11 cellular contexts compared by ENCODE assay signal in the genomic region with DNA sequence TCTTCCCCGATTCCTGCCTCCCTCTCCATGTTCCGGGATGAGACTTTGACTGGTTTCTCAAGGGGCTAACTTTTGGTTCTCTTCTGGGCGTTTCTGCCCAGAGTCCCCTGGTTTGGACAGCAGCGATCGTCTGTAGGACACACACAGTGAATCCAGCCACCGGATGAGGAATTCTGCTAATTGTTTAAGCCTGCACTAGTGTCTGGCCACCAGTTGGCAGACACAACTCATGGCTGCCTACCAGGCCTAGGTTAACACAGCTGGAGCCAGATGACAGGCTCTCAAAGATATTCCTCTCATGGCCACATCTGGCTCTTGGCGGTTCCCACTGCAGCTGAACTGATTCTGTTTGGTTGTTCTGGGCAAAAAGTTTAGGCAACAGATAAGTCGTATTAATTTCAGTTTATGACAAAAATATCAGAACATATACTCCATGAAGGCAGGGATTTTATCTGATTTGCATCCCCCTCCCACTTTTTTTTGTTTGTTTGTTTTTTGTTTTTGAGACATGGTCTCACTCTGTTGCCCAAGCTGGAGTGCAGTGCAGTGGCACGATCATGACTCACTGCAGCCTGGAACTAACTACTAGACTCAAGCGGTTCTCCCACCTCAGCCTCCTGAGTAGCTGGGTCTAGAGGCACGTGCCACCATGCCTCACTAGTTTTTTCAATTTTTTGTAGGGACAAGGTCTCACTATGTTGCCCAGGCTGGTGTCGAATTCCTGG.
DNase-seq lines count a peak whose midpoint lies in the region; ATAC-seq and TF ChIP-seq lines count a peak whose summit lies in the region.
"Had no signal": no experiment of that assay in that cellular context is flagged by ENCODE, and none has a peak within 500 bp of the region (broad histone marks: within the 10 kb centered on the region; RNA-seq: fewer than 3 reads in every experiment).

No MANE protein-coding gene starts in this region.

- intact Hi-C loops in Right ventricle myocardium superior (cut with DNase I), result no loop called here

- peak; percentile 56 for ATAC-seq in SK-N-SH treated with all-trans-retinoic acid at 6 μM for 48 hours
- peak; percentile 85 for ATAC-seq in Right ventricle myocardium superior (ENCODE audit: poor library complexity)
- ATAC-seq in GM19463 (IDR thresholded peaks at IDR 0.05; ENCODE audit: unreplicated experiment), result no peak
- ATAC-seq: body of pancreas; natural killer cell; stimulated activated naive CD8-positive, alpha-beta T cell treated with anti-CD3 and anti-CD28 coated beads, Interleukin-15, amount 100 ng/mL, for 72 hours had no signal

- peak; percentile 60 for DNase-seq in EL
- peak; percentile 65 for DNase-seq in Right ventricle myocardium superior
- peak; percentile 38 for DNase-seq in renal cortical epithelial cell (ENCODE audit: low read depth)
- DNase-seq in HT-29 (ENCODE audit: low spot score), result no peak
- DNase-seq in T-helper 1 cell, result no peak
- DNase-seq in SIG-M5 (lab: John Stamatoyannopoulos, UW), result no peak
- DNase-seq: natural killer cell had no signal

TF ChIP-seq in SK-N-SH treated with all-trans-retinoic acid at 6 μM for 48 hours, 23 proteins besides CTCF, POLR2A, EP300 and RAD21:
- TF ChIP-seq TCF4 (CRISPR knock-in tag; IDR thresholded peaks at IDR 0.05; ENCODE audit: borderline replicate concordance) (peak; percentile 47), CSDC2 (CRISPR knock-in tag; IDR thresholded peaks at IDR 0.05) (no peak)
TF ChIP-seq in SK-N-SH treated with all-trans-retinoic acid at 6 μM for 48 hours: peak in this region for 1.

Comparison
In these comparisons a context has a peak if more than half of its experiments do, and no peak if none do; other contexts are left out.
1. DNase-seq: peak in EL (single experiment), Right ventricle myocardium superior (single experiment) and renal cortical epithelial cell (single experiment); none in HT-29 (single experiment), T-helper 1 cell (0 of 5) and SIG-M5 (single experiment).